In the genomic region with DNA sequence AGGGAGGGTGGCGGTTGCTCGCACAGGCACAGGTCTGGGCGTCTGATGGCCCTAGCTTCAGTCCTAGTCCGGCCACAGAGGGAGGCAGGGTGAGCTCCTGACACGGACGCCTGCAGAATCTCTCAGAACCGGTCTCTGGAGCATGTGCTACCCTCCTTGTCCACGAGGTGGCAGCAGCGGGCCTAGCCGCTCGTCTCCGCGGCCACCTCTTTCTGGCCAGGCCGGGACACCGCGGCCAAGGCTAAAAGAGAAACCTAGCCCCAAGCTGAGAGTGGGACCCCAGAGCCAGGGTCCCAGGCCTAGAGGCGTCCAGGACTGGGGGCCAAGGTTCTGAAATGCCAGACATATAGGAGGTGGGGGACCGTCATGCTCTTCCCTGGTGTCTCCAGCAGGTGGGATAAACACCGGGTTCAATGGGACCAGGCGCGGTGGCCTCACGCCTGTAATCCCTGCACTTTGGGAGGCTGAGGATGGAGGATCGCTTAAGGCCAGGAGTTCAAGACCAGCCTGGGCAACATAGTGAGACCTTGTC, we compare ENCODE assay signal across 8 cellular contexts. TPM values are rescaled to one million over a fixed set of nuclear protein-coding genes. Genes with fewer than 3 reads are reported as not detected.
DNase-seq lines count a peak whose midpoint lies in the region; ATAC-seq and TF ChIP-seq lines count a peak whose summit lies in the region.

No MANE protein-coding gene starts in this region.

- H3K36me3 Mint-ChIP-seq in Calu3 (ENCODE audit: insufficient read depth, unreplicated experiment) (no peaks in the 10 kb centered on the region), memory B cell (no peaks in the 10 kb centered on the region)

- DNase-seq in Calu3 (peak; percentile 85), NCI-H82 (lab: John Stamatoyannopoulos, UW) (peak; percentile 78), memory B cell (ENCODE audit: low spot score in 2 of 2) (peak; percentile 85 to 95)
- peak; percentile 37 to 76 for DNase-seq in activated CD8-positive, alpha-beta memory T cell treated with anti-CD3 and anti-CD28 coated beads for 1 hour (ENCODE audit: extremely low read depth in 1 of 2, low read depth in 1 of 2)
- peak; percentile 66 for DNase-seq in effector CD8-positive, alpha-beta T cell (lab: John Stamatoyannopoulos, UW)
- peak; percentile 59 for DNase-seq in stimulated activated CD8-positive, alpha-beta memory T cell treated with anti-CD3 and anti-CD28 coated beads, Interleukin-12 subunit alpha, Interleukin-12 subunit beta, amount 100 ng/mL, for 4 hours (ENCODE audit: low read depth)

- ATAC-seq in HG02610 (IDR thresholded peaks at IDR 0.05; ENCODE audit: unreplicated experiment) (peak; percentile 25), memory B cell (ENCODE audit: low read depth) (peak; percentile 37), HG03342 (IDR thresholded peaks at IDR 0.05; ENCODE audit: unreplicated experiment) (no peak)

- H3K4me3 Mint-ChIP-seq in Calu3 (ENCODE audit: low read depth, unreplicated experiment) (no peak overlapping the region), memory B cell (peak overlapping the region; percentile 59)

- TF ChIP-seq CTCF in Calu3 (IDR thresholded peaks at IDR 0.05; ENCODE audit: unreplicated experiment), result peak; percentile 85

- intact Hi-C loops in Calu3 (cut with micrococcal nuclease; ENCODE audit: unreplicated experiment), result loop anchor here (1.0 kb wide), 1 partner anchor 195 kb away; no protein-coding TSS in a partner anchor

- CTCF ChIA-PET in Calu3 (lab: Charles Lee), result interaction anchor here (0.5 to 2.0 kb wide), 11 partner anchors 14 to 406 kb away, joined by 3 to 35 read pairs (median 4); no protein-coding TSS in a partner anchor

- H3K9me3 Mint-ChIP-seq in Calu3 (ENCODE audit: low read depth, unreplicated experiment), result no peaks in the 10 kb centered on the region
- H3K9me3 Mint-ChIP-seq in memory B cell, result no peaks in the 10 kb centered on the region

- H3K27me3 Mint-ChIP-seq in Calu3 (ENCODE audit: unreplicated experiment) (peaks cover 14% of the 10 kb centered on the region), memory B cell (peaks cover 3% of the 10 kb centered on the region)

- H3K27ac Mint-ChIP-seq in Calu3 (ENCODE audit: unreplicated experiment) (no peak overlapping the region), memory B cell (no peak overlapping the region)

- peaks cover 10% of the 10 kb centered on the region for H3K4me1 Mint-ChIP-seq in Calu3 (ENCODE audit: low read depth, unreplicated experiment)
- peaks cover 30% of the 10 kb centered on the region for H3K4me1 Mint-ChIP-seq in memory B cell

- no TSS peak for BruUV-seq in Calu3 (replicated peaks; lab: Mats Ljungman, UMichigan)

RNA-seq across cellular contexts. Expression of gene LAT2, which starts 3.2 kb away (rescaled TPM):
- total RNA-seq in Calu3 (2022), result 0.90 and 0.95 TPM in 2 replicates

RNA-seq across cellular contexts. Expression of gene EIF4H, which starts 32.5 kb away (rescaled TPM):
- total RNA-seq in Calu3 (2022), result 191 and 196 TPM in 2 replicates

RNA-seq across cellular contexts. Expression of gene RFC2, which starts 47.5 kb away (rescaled TPM):
- 32.5 and 38.6 TPM in 2 replicates for total RNA-seq in Calu3 (2022)
